15 cellular contexts compared by ENCODE assay signal in genomic region chr6:137290601-137291261, GRCh38.
"Had no signal": no experiment of that assay in that cellular context is flagged by ENCODE, and none has a peak within 500 bp of the region (broad histone marks: within the 10 kb centered on the region; RNA-seq: fewer than 3 reads in every experiment).

No MANE protein-coding gene starts in this region.

- ATAC-seq: body of pancreas; naive thymus-derived CD8-positive, alpha-beta T cell; stimulated activated naive CD8-positive, alpha-beta T cell treated with anti-CD3 and anti-CD28 coated beads, Interleukin-15, Interleukin-2, amounts not matched to agents 100 U/mL and 50 U/mL, for 24 hours had no signal

- H3K4me3 ChIP-seq: body of pancreas, esophagus squamous epithelium, prostate gland, right lobe of liver, smooth muscle cell had no signal

- H3K27ac ChIP-seq: body of pancreas, esophagus squamous epithelium, prostate gland, right lobe of liver had no signal

- H3K4me1 ChIP-seq: prostate gland had no signal

- H3K9me3 Mint-ChIP-seq: activated naive CD4-positive, alpha-beta T cell treated with anti-CD3 and anti-CD28 coated beads, Interleukin-2, amount 50 U/mL, for 24 hours; activated T-cell treated with anti-CD3 and anti-CD28 coated beads, Interleukin-2, amount 50 U/mL, for 24 hours had no signal

- H3K27ac Mint-ChIP-seq: activated CD4-positive, alpha-beta memory T cell treated with anti-CD3 and anti-CD28 coated beads, Interleukin-2, amount 10 ng/mL, durations not matched to agents 7 days and 5 days; activated naive CD4-positive, alpha-beta T cell treated with anti-CD3 and anti-CD28 coated beads, Interleukin-2, amount 50 U/mL, for 24 hours; activated T-cell treated with anti-CD3 and anti-CD28 coated beads, Interleukin-2, amount 50 U/mL, for 24 hours had no signal

- H3K27me3 Mint-ChIP-seq: activated naive CD4-positive, alpha-beta T cell treated with anti-CD3 and anti-CD28 coated beads, Interleukin-2, amount 50 U/mL, for 24 hours had no signal

- H3K4me2 ChIP-seq: smooth muscle cell had no signal

- H3K9me3 ChIP-seq: body of pancreas, esophagus squamous epithelium, prostate gland, right lobe of liver had no signal

- H3K4me3 Mint-ChIP-seq: activated CD4-positive, alpha-beta memory T cell treated with anti-CD3 and anti-CD28 coated beads, Interleukin-2, amount 10 ng/mL, durations not matched to agents 7 days and 5 days; activated naive CD4-positive, alpha-beta T cell treated with anti-CD3 and anti-CD28 coated beads, Interleukin-2, amount 50 U/mL, for 24 hours; activated T-cell treated with anti-CD3 and anti-CD28 coated beads, Interleukin-2, amount 50 U/mL, for 24 hours; naive thymus-derived CD8-positive, alpha-beta T cell had no signal

- DNase-seq: activated CD4-positive, alpha-beta memory T cell treated with anti-CD3 and anti-CD28 coated beads, Interleukin-2, amount 10 ng/mL, durations not matched to agents 7 days and 5 days; activated T-cell treated with anti-CD3 and anti-CD28 coated beads, Interleukin-2, amount 50 U/mL, for 24 hours; amniotic stem cell; cortex of kidney; effector CD8-positive, alpha-beta T cell; esophagus squamous epithelium; left ventricle myocardium superior; mesenchymal stem cell; naive thymus-derived CD8-positive, alpha-beta T cell; stimulated activated naive CD8-positive, alpha-beta T cell treated with anti-CD3 and anti-CD28 coated beads, Interleukin-15, Interleukin-2, amounts not matched to agents 100 U/mL and 50 U/mL, for 24 hours had no signal

- H3K36me3 ChIP-seq: esophagus squamous epithelium, prostate gland, right lobe of liver had no signal

- H3K27me3 ChIP-seq: body of pancreas, esophagus squamous epithelium, right lobe of liver had no signal
